3 cellular contexts compared by ENCODE assay signal in genomic region chr20:38392356-38392755, GRCh38.
TF ChIP-seq lines count a peak whose summit lies in the region.

No MANE protein-coding gene starts in this region.

TF ChIP-seq in SK-N-SH, 30 proteins besides CTCF, POLR2A, EP300 and RAD21:
- TF ChIP-seq SMC3 (IDR thresholded peaks at IDR 0.05; ENCODE audit: low read depth, low read length) = no peak
- peak; percentile 86 for TF ChIP-seq USF1 (IDR thresholded peaks at IDR 0.05; ENCODE audit: borderline replicate concordance, low read depth)
- TF ChIP-seq TEAD4 (IDR thresholded peaks at IDR 0.05; ENCODE audit: borderline replicate concordance, insufficient read depth) = no peak
- TF ChIP-seq USF2 (IDR thresholded peaks at IDR 0.05; ENCODE audit: borderline replicate concordance, low read depth, low read length) = peak; percentile 11; the same call in 1 of the 2 replicates

TF ChIP-seq in SK-N-SH treated with all-trans-retinoic acid at 6 μM for 48 hours, 23 proteins besides CTCF, POLR2A, EP300 and RAD21:
- no peak for TF ChIP-seq CSRNP3 (CRISPR knock-in tag; IDR thresholded peaks at IDR 0.05)
- TF ChIP-seq CREB5 (CRISPR knock-in tag; IDR thresholded peaks at IDR 0.05; ENCODE audit: low read depth) = no peak
- TF ChIP-seq POU6F1 (CRISPR knock-in tag; IDR thresholded peaks at IDR 0.05; ENCODE audit: borderline replicate concordance, low read depth) = no peak
- TF ChIP-seq SNAI2 (CRISPR knock-in tag; IDR thresholded peaks at IDR 0.05) = no peak
- no peak for TF ChIP-seq ZC3H10 (CRISPR knock-in tag; IDR thresholded peaks at IDR 0.05)
- TF ChIP-seq OSR1 (CRISPR knock-in tag; IDR thresholded peaks at IDR 0.05) = no peak
- TF ChIP-seq ZFP30 (CRISPR knock-in tag; IDR thresholded peaks at IDR 0.05) = no peak
TF ChIP-seq in SK-N-SH treated with all-trans-retinoic acid at 6 μM for 48 hours: peak in this region for 0.

TF ChIP-seq in K562, 482 proteins besides CTCF, POLR2A, EP300 and RAD21:
- TF ChIP-seq ZNF280A (IDR thresholded peaks at IDR 0.05; ENCODE audit: low read depth, partially characterized antibody) (no peak), ZNF408 (CRISPR knock-in tag; IDR thresholded peaks at IDR 0.05; ENCODE audit: low read depth) (no peak), AFF1 (IDR thresholded peaks at IDR 0.05; ENCODE audit: low read depth in 1 of 2, partially characterized antibody in 2 of 2) (peak in 1 of 2 experiments; percentile 68), SIX5 (IDR thresholded peaks at IDR 0.05; ENCODE audit: borderline replicate concordance in 1 of 2, insufficient read depth in 1 of 2, low read depth in 1 of 2, low read length in 2 of 2) (peak; percentile 72 to 74), TOE1 (IDR thresholded peaks at IDR 0.05; ENCODE audit: borderline replicate concordance) (0 out of 2 replicates have a peak, but pooled peaks have one; percentile 23), TOE1 (CRISPR knock-in tag; IDR thresholded peaks at IDR 0.05; ENCODE audit: borderline replicate concordance, low read depth) (no peak), ZFX (CRISPR knock-in tag; IDR thresholded peaks at IDR 0.05) (no peak), USF1 (CRISPR knock-in tag; IDR thresholded peaks at IDR 0.05) (peak; percentile 93), CREM (IDR thresholded peaks at IDR 0.05; ENCODE audit: low read depth) (0 out of 2 replicates have a peak, but pooled peaks have one; percentile 21), ZNF143 (CRISPR knock-in tag; IDR thresholded peaks at IDR 0.05) (peak; percentile 81), RAD51 (IDR thresholded peaks at IDR 0.05; ENCODE audit: borderline replicate concordance, low read depth) (peak; percentile 88), CBFA2T2 (conservative IDR thresholded peaks at IDR 0.05) (peak; percentile 55), USF2 (CRISPR knock-in tag; IDR thresholded peaks at IDR 0.05) (peak; percentile 93), FOXK2 (conservative IDR thresholded peaks at IDR 0.05 in 1 of 2, IDR thresholded peaks at IDR 0.05 in 1 of 2; ENCODE audit: low read depth in 2 of 2) (peak; percentile 55 to 78), HCFC1 (IDR thresholded peaks at IDR 0.05; ENCODE audit: low read depth, low read length) (peak; percentile 88), SP1 (CRISPR knock-in tag; IDR thresholded peaks at IDR 0.05) (no peak), ARHGAP35 (IDR thresholded peaks at IDR 0.05; ENCODE audit: partially characterized antibody) (no peak)
TF ChIP-seq in K562: peak in this region for 11.
